In the genomic region with DNA sequence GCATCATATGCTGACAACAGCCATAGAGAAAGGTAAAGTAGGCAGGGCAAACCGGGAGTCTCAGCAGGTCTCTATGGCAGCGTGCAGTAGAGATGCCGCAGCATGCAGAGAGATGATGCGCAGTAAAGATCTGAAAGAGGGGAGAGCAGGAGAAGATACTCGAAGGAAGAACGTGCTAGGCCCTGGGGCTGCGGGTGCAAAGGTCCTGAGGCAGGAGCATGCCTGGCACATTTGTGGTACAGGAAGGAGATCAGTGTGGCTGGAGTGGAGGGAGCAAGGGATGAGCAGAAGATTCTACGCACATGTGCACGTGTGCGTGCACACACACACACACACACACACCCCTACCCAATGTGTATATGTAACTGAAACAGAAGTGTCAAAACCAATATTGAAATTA, we compare ENCODE assay signal across 15 cellular contexts. TPM values are rescaled to one million over a fixed set of nuclear protein-coding genes. Genes with fewer than 3 reads are reported as not detected.
DNase-seq lines count a peak whose midpoint lies in the region; ATAC-seq and TF ChIP-seq lines count a peak whose summit lies in the region.
"Had no signal": no experiment of that assay in that cellular context is flagged by ENCODE, and none has a peak within 500 bp of the region (broad histone marks: within the 10 kb centered on the region; RNA-seq: fewer than 3 reads in every experiment).

No MANE protein-coding gene starts in this region.

- H3K27me3 ChIP-seq in ascending aorta: no peaks in the 10 kb centered on the region
- H3K27me3 ChIP-seq in endocrine pancreas (ENCODE audit: control insufficient read depth, insufficient read depth, low read length): no peaks in the 10 kb centered on the region
- no peaks in the 10 kb centered on the region for H3K27me3 ChIP-seq in tibial artery
- H3K27me3 ChIP-seq in testis: no peaks in the 10 kb centered on the region

- H3K4me3 ChIP-seq in HEK293 (ENCODE audit: low read depth, low read length) (no peak overlapping the region), ascending aorta (no peak overlapping the region), endocrine pancreas (ENCODE audit: control insufficient read depth, insufficient read depth, low read length) (no peak overlapping the region), tibial artery (no peak overlapping the region), testis (no peak overlapping the region)
- H3K4me3 ChIP-seq: GM23248, HAP-1 had no signal

- intact Hi-C loops in ascending aorta (cut with DNase I): no loop called here
- intact Hi-C loops in tibial artery (cut with DNase I; ENCODE audit: low total_unique reads): no loop called here
- intact Hi-C loops in testis (cut with DNase I; ENCODE audit: low total_unique reads): no loop called here

- H3K36me3 ChIP-seq in HEK293 (ENCODE audit: control insufficient read depth in 2 of 2, insufficient read depth in 1 of 2, low read length in 2 of 2) (no peaks in the 10 kb centered on the region), ascending aorta (peaks cover 7 to 9% of the 10 kb centered on the region in 2 donors), endocrine pancreas (ENCODE audit: control insufficient read depth, insufficient read depth, low read length) (no peaks in the 10 kb centered on the region), tibial artery (peaks cover 0 to 9% (median 6%) of the 10 kb centered on the region in 3 donors), testis (ENCODE audit: low read depth, missing control alignments) (no peaks in the 10 kb centered on the region)
- H3K36me3 ChIP-seq: HAP-1 had no signal

- WGBS in testis, 2 donors: 95 to 98% methylated on average over 10 of the region's 10 CpGs

- no peaks in the 10 kb centered on the region for H3K9me3 ChIP-seq in HEK293 (ENCODE audit: control insufficient read depth, insufficient read depth, low read depth, low read length)
- no peaks in the 10 kb centered on the region for H3K9me3 ChIP-seq in ascending aorta
- no peaks in the 10 kb centered on the region for H3K9me3 ChIP-seq in endocrine pancreas (ENCODE audit: control insufficient read depth, low read length)
- no peaks in the 10 kb centered on the region for H3K9me3 ChIP-seq in tibial artery
- no peaks in the 10 kb centered on the region for H3K9me3 ChIP-seq in testis
- H3K9me3 ChIP-seq: HAP-1 had no signal

- DNase-seq in ascending aorta (ENCODE audit: low spot score in 2 of 2) (no peak), tibial artery (no peak), testis (no peak)
- DNase-seq: C1 segment of cervical spinal cord; Calu3; CD4-positive, alpha-beta memory T cell; COR-L47; DND-41; GM23248 had no signal

- CTCF ChIA-PET in HEK293 (lab: Yijun Ruan, JAX): interaction anchor here (1.0 to 1.9 kb wide), 5 partner anchors 10 to 22 kb away, joined by 3 to 8 read pairs (median 4); no protein-coding TSS in a partner anchor

- H3K9ac ChIP-seq in endocrine pancreas (ENCODE audit: control insufficient read depth, insufficient read depth, low read length): peak overlapping the region; percentile 38
- H3K9ac ChIP-seq: GM23248 had no signal

- H3K27ac ChIP-seq in HEK293 (ENCODE audit: extremely low read depth, low read depth, low read length) (no peak overlapping the region), ascending aorta (peak overlapping the region; percentile 59 to 70), tibial artery (peak overlapping the region; percentile 100), testis (no peak overlapping the region)
- H3K27ac ChIP-seq: GM23248 had no signal

- TF ChIP-seq CTCF in HEK293 (tag by site-specific recombination; IDR thresholded peaks at IDR 0.05): no peak
- TF ChIP-seq CTCF in ascending aorta (IDR thresholded peaks at IDR 0.05): peak in 1 of 3 experiments; percentile 2
- TF ChIP-seq CTCF in tibial artery (IDR thresholded peaks at IDR 0.05): no peak
- TF ChIP-seq CTCF in testis (IDR thresholded peaks at IDR 0.05): no peak

- TF ChIP-seq POLR2A in testis (IDR thresholded peaks at IDR 0.05): no peak

- H3K4me1 ChIP-seq in HEK293 (ENCODE audit: control insufficient read depth, insufficient read depth, low read length): peaks cover 4% of the 10 kb centered on the region
- peaks cover 32 to 68% of the 10 kb centered on the region in 2 donors for H3K4me1 ChIP-seq in ascending aorta
- H3K4me1 ChIP-seq in endocrine pancreas (ENCODE audit: control insufficient read depth, insufficient read depth, low read length): peaks cover 5% of the 10 kb centered on the region
- peaks cover 5 to 96% (median 78%) of the 10 kb centered on the region in 4 donors for H3K4me1 ChIP-seq in tibial artery
- H3K4me1 ChIP-seq in testis: peaks cover 14% of the 10 kb centered on the region
- H3K4me1 ChIP-seq: HAP-1 had no signal

- ATAC-seq in GM18498 (IDR thresholded peaks at IDR 0.05; ENCODE audit: unreplicated experiment) (no peak), HG02623 (IDR thresholded peaks at IDR 0.05; ENCODE audit: unreplicated experiment) (no peak), HG03432 (IDR thresholded peaks at IDR 0.05; ENCODE audit: unreplicated experiment) (no peak)

- POLR2A ChIA-PET in HEK293 (lab: Yijun Ruan, JAX): no interaction called here

TF ChIP-seq in HEK293, 187 proteins besides CTCF, POLR2A, EP300 and RAD21:
- TF ChIP-seq, protein P1, sequence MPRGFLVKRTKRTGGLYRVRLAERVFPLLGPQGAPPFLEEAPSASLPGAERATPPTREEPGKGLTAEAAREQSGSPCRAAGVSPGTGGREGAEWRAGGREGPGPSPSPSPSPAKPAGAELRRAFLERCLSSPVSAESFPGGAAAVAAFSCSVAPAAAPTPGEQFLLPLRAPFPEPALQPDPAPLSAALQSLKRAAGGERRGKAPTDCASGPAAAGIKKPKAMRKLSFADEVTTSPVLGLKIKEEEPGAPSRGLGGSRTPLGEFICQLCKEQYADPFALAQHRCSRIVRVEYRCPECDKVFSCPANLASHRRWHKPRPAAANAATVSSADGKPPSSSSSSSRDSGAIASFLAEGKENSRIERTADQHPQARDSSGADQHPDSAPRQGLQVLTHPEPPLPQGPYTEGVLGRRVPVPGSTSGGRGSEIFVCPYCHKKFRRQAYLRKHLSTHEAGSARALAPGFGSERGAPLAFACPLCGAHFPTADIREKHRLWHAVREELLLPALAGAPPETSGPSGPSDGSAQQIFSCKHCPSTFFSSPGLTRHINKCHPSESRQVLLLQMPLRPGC (tag by site-specific recombination; IDR thresholded peaks at IDR 0.05): no peak
- TF ChIP-seq ZNF623 (tag by site-specific recombination; IDR thresholded peaks at IDR 0.05): peak; percentile 95

RNA-seq across cellular contexts. Expression of a gene that starts 45.0 kb away (rescaled TPM):
- total RNA-seq in ascending aorta (177 TPM), testis (10 to 100 TPM; 18.4 to 20.3 TPM)
- 13.5 TPM for polyA plus RNA-seq in testis (ENCODE audit: insufficient read depth, low read depth, low replicate concordance)
- polyA plus RNA-seq: CD4-positive, alpha-beta memory T cell had no signal

Comparison
In these comparisons a context has a peak if more than half of its experiments do, and no peak if none do; other contexts are left out.
1. H3K27ac ChIP-seq: peak in ascending aorta (2 of 2) and tibial artery (2 of 2); none in HEK293 (single experiment) and testis (0 of 2).